Comparison of ENCODE assay signal across 8 cellular contexts in the genomic region with DNA sequence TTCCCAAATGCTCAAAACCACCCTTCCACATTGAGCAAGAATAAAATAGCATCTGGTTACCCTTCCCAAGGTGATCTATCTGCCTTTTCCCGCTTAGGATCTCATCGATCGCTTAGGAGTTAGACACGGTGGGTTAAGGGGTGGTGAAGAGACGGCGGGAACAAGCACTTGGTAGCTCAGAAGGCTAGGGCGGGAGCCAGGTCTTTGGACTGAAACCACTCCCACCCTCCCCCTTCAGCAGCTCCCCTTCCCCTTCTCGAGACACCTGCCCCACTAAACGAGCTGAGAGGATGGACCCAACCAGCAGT. TPM values are rescaled to one million over a fixed set of nuclear protein-coding genes. Genes with fewer than 3 reads are reported as not detected.
DNase-seq lines count a peak whose midpoint lies in the region; ATAC-seq and TF ChIP-seq lines count a peak whose summit lies in the region.

No MANE protein-coding gene starts in this region.

- TF ChIP-seq POLR2A in esophagus muscularis mucosa (IDR thresholded peaks at IDR 0.05; ENCODE audit: low read depth) = no peak

- WGBS in esophagus muscularis mucosa = 0% methylated on average over 9 of the region's 9 CpGs

- TF ChIP-seq CTCF in HFF-Myc (IDR thresholded peaks at IDR 0.05; ENCODE audit: low read depth, low read length, missing control alignments) (no peak), RWPE1 (conservative IDR thresholded peaks at IDR 0.05; ENCODE audit: low read depth) (no peak), esophagus muscularis mucosa (IDR thresholded peaks at IDR 0.05) (no peak)

- intact Hi-C loops in esophagus muscularis mucosa (cut with DNase I) = no loop called here

- H3K4me1 ChIP-seq in ES-I3 (ENCODE audit: insufficient read depth, low read length) (peaks cover 12% of the 10 kb centered on the region; the same call in 1 of the 2 replicates), esophagus muscularis mucosa (peaks cover 20 to 33% (median 24%) of the 10 kb centered on the region in 4 donors)

- H3K9me3 ChIP-seq in ES-I3 (ENCODE audit: control insufficient read depth, insufficient read depth, low read length) = no peaks in the 10 kb centered on the region
- H3K9me3 ChIP-seq in esophagus muscularis mucosa = no peaks in the 10 kb centered on the region

- POLR2A ChIA-PET in RWPE1 (lab: Yijun Ruan, JAX; ENCODE audit: low non-redundant PET) = no interaction called here

- TF ChIP-seq EP300 in esophagus muscularis mucosa (IDR thresholded peaks at IDR 0.05) = no peak

- CTCF ChIA-PET in RWPE1 (lab: Yijun Ruan, JAX) = interaction anchor here (0.7 kb wide), 2 partner anchors 8 to 367 kb away, joined by 3 to 4 read pairs; no protein-coding TSS in a partner anchor

- no peaks in the 10 kb centered on the region for H3K27me3 ChIP-seq in esophagus muscularis mucosa

- no peak for ATAC-seq in HG03460 (IDR thresholded peaks at IDR 0.05; ENCODE audit: unreplicated experiment)

- DNase-seq in HFF-Myc (ENCODE audit: extremely low read depth, low read depth) = no peak
- DNase-seq in RWPE1 (ENCODE audit: low spot score) = peak; percentile 55
- no peak for DNase-seq in esophagus muscularis mucosa (ENCODE audit: extremely low spot score)
- peak; percentile 20 for DNase-seq in pons (ENCODE audit: low spot score)
- no peak for DNase-seq in effector CD4-positive, alpha-beta T cell
- no peak for DNase-seq in KBM-7

- peaks cover 7% of the 10 kb centered on the region; the same call in 1 of the 2 replicates for H3K36me3 ChIP-seq in ES-I3 (ENCODE audit: insufficient read depth, low read length)
- H3K36me3 ChIP-seq in esophagus muscularis mucosa = peaks cover 12 to 29% (median 23%) of the 10 kb centered on the region in 4 donors

- in situ Hi-C loops in KBM-7 (cut with MboI; ENCODE audit: low pct_unique_long_range_greater_than_20kb, low sequenced_read_pairs) = no loop called here

- H3K4me3 ChIP-seq in HFF-Myc (replicated peaks; ENCODE audit: low read depth, low read length) = peak overlapping the region; percentile 91
- peak overlapping the region; percentile 73 to 92 (median 88) for H3K4me3 ChIP-seq in esophagus muscularis mucosa

- peak overlapping the region; percentile 95 for H3K9ac ChIP-seq in ES-I3 (ENCODE audit: low read depth, low read length)

- H3K27ac ChIP-seq in RWPE1 = peak overlapping the region; percentile 79
- peak overlapping the region; percentile 85 to 93 (median 88) for H3K27ac ChIP-seq in esophagus muscularis mucosa (replicated peaks in 1 of 4)

RNA-seq across cellular contexts. Expression of a gene that starts 0.5 kb away (rescaled TPM):
- 10 to 100 TPM; 13.8 to 34.1 (median 21.8) TPM for total RNA-seq in esophagus muscularis mucosa

Comparison
In these comparisons a context has a peak if more than half of its experiments do, and no peak if none do; other contexts are left out.
1. DNase-seq: peak in RWPE1 (single experiment) and pons (single experiment); none in HFF-Myc (single experiment), esophagus muscularis mucosa (single experiment), effector CD4-positive, alpha-beta T cell (single experiment) and KBM-7 (single experiment).